ENCODE assay signal across 24 cellular contexts in genomic region chr16:64153718-64154117, GRCh38.
DNase-seq lines count a peak whose midpoint lies in the region; ATAC-seq and TF ChIP-seq lines count a peak whose summit lies in the region.
"Had no signal": no experiment of that assay in that cellular context is flagged by ENCODE, and none has a peak within 500 bp of the region (broad histone marks: within the 10 kb centered on the region; RNA-seq: fewer than 3 reads in every experiment).

No MANE protein-coding gene starts in this region.

- intact Hi-C loops in testis (cut with DNase I; ENCODE audit: low total_unique reads) = no loop called here

- H3K27ac ChIP-seq in RWPE2 (ENCODE audit: poor library complexity, severe bottlenecking) (no peak overlapping the region), suprapubic skin (no peak overlapping the region), testis (no peak overlapping the region)
- H3K27ac ChIP-seq in effector memory CD4-positive, alpha-beta T cell (ENCODE audit: insufficient read depth, low read length, poor library complexity, severe bottlenecking) = no peak overlapping the region
- H3K27ac ChIP-seq: gastroesophageal sphincter, parathyroid adenoma, Peyer's patch, thoracic aorta had no signal

- no peak for TF ChIP-seq EP300 in suprapubic skin (IDR thresholded peaks at IDR 0.05)

- ATAC-seq in RWPE2 (ENCODE audit: low read depth) (peak; percentile 86), esophagus mucosa (peak; percentile 62)
- ATAC-seq: gastroesophageal sphincter, GM12878 had no signal

- H3K36me3 ChIP-seq in RWPE2 (ENCODE audit: low read depth) = no peaks in the 10 kb centered on the region
- H3K36me3 ChIP-seq in suprapubic skin = no peaks in the 10 kb centered on the region
- no peaks in the 10 kb centered on the region for H3K36me3 ChIP-seq in testis (ENCODE audit: low read depth, missing control alignments)
- H3K36me3 ChIP-seq in effector memory CD4-positive, alpha-beta T cell (ENCODE audit: control insufficient read depth, insufficient read depth, low read length) = no peaks in the 10 kb centered on the region
- H3K36me3 ChIP-seq: gastroesophageal sphincter, Peyer's patch, thoracic aorta had no signal

- no peaks in the 10 kb centered on the region for H3K27me3 ChIP-seq in RWPE2 (ENCODE audit: insufficient read depth, poor library complexity, severe bottlenecking)
- no peaks in the 10 kb centered on the region for H3K27me3 ChIP-seq in suprapubic skin
- H3K27me3 ChIP-seq in testis = no peaks in the 10 kb centered on the region
- no peaks in the 10 kb centered on the region for H3K27me3 ChIP-seq in effector memory CD4-positive, alpha-beta T cell (replicated peaks; ENCODE audit: control insufficient read depth, insufficient read depth, low read length, poor library complexity, severe bottlenecking)
- H3K27me3 ChIP-seq: gastroesophageal sphincter, Peyer's patch had no signal

- peaks cover 3% of the 10 kb centered on the region for H3K4me1 ChIP-seq in RWPE2 (ENCODE audit: insufficient read depth, poor library complexity, severe bottlenecking)
- H3K4me1 ChIP-seq in suprapubic skin = no peaks in the 10 kb centered on the region
- no peaks in the 10 kb centered on the region for H3K4me1 ChIP-seq in testis
- no peaks in the 10 kb centered on the region for H3K4me1 ChIP-seq in effector memory CD4-positive, alpha-beta T cell (ENCODE audit: control insufficient read depth, insufficient read depth, low read length, poor library complexity, severe bottlenecking)
- H3K4me1 ChIP-seq: gastroesophageal sphincter, parathyroid adenoma, Peyer's patch had no signal

- TF ChIP-seq CTCF in RWPE2 (IDR thresholded peaks at IDR 0.05; ENCODE audit: poor library complexity, severe bottlenecking) (no peak), suprapubic skin (IDR thresholded peaks at IDR 0.05) (no peak), testis (IDR thresholded peaks at IDR 0.05) (no peak)

- H3K9me3 ChIP-seq in RWPE2 (ENCODE audit: severe bottlenecking) = no peaks in the 10 kb centered on the region
- H3K9me3 ChIP-seq in suprapubic skin = no peaks in the 10 kb centered on the region
- no peaks in the 10 kb centered on the region for H3K9me3 ChIP-seq in testis
- H3K9me3 ChIP-seq in effector memory CD4-positive, alpha-beta T cell (ENCODE audit: control insufficient read depth, low read length) = no peaks in the 10 kb centered on the region
- H3K9me3 ChIP-seq: gastroesophageal sphincter, Peyer's patch, thoracic aorta had no signal

- DNase-seq in H4 (ENCODE audit: low spot score) = peak; percentile 32
- DNase-seq in RWPE2 (ENCODE audit: low spot score) = no peak
- peak; percentile 46 for DNase-seq in non-pigmented ciliary epithelial cell (ENCODE audit: low read depth)
- no peak for DNase-seq in suprapubic skin (ENCODE audit: low spot score in 2 of 2)
- DNase-seq in testis = no peak
- DNase-seq in KG1 (lab: John Stamatoyannopoulos, UW) = no peak
- no peak for DNase-seq in effector memory CD4-positive, alpha-beta T cell
- DNase-seq: activated B cell treated with CpG ODN at 0.5 μM for 24 hours; activated CD8-positive, alpha-beta memory T cell treated with anti-CD3 and anti-CD28 coated beads for 24 hours; Calu3; cerebellar nuclear complex; endodermal cell; Karpas-422; naive B cell; NCI-H526 treated with DMSO at 0.1 percent for 48 hours; Peyer's patch; stimulated activated CD4-positive, alpha-beta T cell treated with anti-CD3 and anti-CD28 coated beads, Interleukin-4, amount 100 ng/mL, for 4 hours; stimulated activated CD8-positive, alpha-beta memory T cell treated with anti-CD3 and anti-CD28 coated beads, Interleukin-4, amount 100 ng/mL, for 48 hours had no signal

- H3K4me3 ChIP-seq in RWPE2 (ENCODE audit: severe bottlenecking) = no peak overlapping the region
- H3K4me3 ChIP-seq in suprapubic skin = no peak overlapping the region
- H3K4me3 ChIP-seq in testis = no peak overlapping the region
- H3K4me3 ChIP-seq in effector memory CD4-positive, alpha-beta T cell (ENCODE audit: insufficient read depth, low read depth, low read length, poor library complexity, severe bottlenecking) = no peak overlapping the region
- H3K4me3 ChIP-seq: gastroesophageal sphincter, GM12878, Peyer's patch, skin epidermis, thoracic aorta had no signal

- TF ChIP-seq POLR2A in suprapubic skin (IDR thresholded peaks at IDR 0.05) (no peak), testis (IDR thresholded peaks at IDR 0.05) (no peak)

- 83% methylated on average over 3 of the region's 3 CpGs for WGBS in suprapubic skin
- 85% methylated on average over 3 of the region's 3 CpGs for WGBS in testis, 2 donors

Comparison
In these comparisons a context has a peak if more than half of its experiments do, and no peak if none do; other contexts are left out.
1. DNase-seq: peak in H4 (single experiment) and non-pigmented ciliary epithelial cell (single experiment); none in RWPE2 (single experiment), suprapubic skin (0 of 2), testis (single experiment), KG1 (single experiment) and effector memory CD4-positive, alpha-beta T cell (0 of 3).